Comparison of ENCODE assay signal across 7 cellular contexts in genomic region chr15:22163715-22164114, GRCh38.
DNase-seq lines count a peak whose midpoint lies in the region; ATAC-seq, FAIRE-seq and TF ChIP-seq lines count a peak whose summit lies in the region.
"Not testable (repeated sequence)": the region's sequence is repeated elsewhere in the genome, so short reads cannot be mapped to it uniquely, and the experiment has no call there.

No MANE protein-coding gene starts in this region.

- POLR2A ChIA-PET in activated CD8-positive, alpha-beta T cell treated with anti-CD3 and anti-CD28 coated beads, Interleukin-2, amount 10 ng/mL, durations not matched to agents 7 days and 5 days (lab: Charles Lee); naive thymus-derived CD8-positive, alpha-beta T cell (lab: Charles Lee): not testable (repeated sequence)

- H3K27ac ChIP-seq in CD4-positive, CD25-positive, alpha-beta regulatory T cell (ENCODE audit: insufficient read depth, low read length, poor library complexity, severe bottlenecking): not testable (repeated sequence)

- H3K36me3 Mint-ChIP-seq in CD4-positive, CD25-positive, alpha-beta regulatory T cell; T-helper 17 cell (ENCODE audit: low read depth); activated CD8-positive, alpha-beta T cell treated with anti-CD3 and anti-CD28 coated beads, Interleukin-2, amount 10 ng/mL, durations not matched to agents 7 days and 5 days (ENCODE audit: low read depth); activated T-helper 17 cell treated with anti-CD3 and anti-CD28 coated beads, Interleukin-2, amount 50 U/mL, for 72 hours (ENCODE audit: low read depth); naive thymus-derived CD8-positive, alpha-beta T cell: not testable (repeated sequence)

- peak; percentile 63 to 69 for ATAC-seq in CD4-positive, CD25-positive, alpha-beta regulatory T cell (ENCODE audit: low read depth in 2 of 2)
- ATAC-seq in T-helper 17 cell: peak; percentile 56
- peak; percentile 45 for ATAC-seq in activated CD8-positive, alpha-beta T cell treated with anti-CD3 and anti-CD28 coated beads, Interleukin-2, amount 10 ng/mL, durations not matched to agents 7 days and 5 days
- peak; percentile 54 for ATAC-seq in activated T-helper 17 cell treated with anti-CD3 and anti-CD28 coated beads, Interleukin-2, amount 50 U/mL, for 72 hours (replicated peaks)
- ATAC-seq in naive thymus-derived CD8-positive, alpha-beta T cell: peak; percentile 32 to 59

- not testable (repeated sequence) for H3K36me3 ChIP-seq in CD4-positive, CD25-positive, alpha-beta regulatory T cell (ENCODE audit: control insufficient read depth, insufficient read depth, low read length); bronchial epithelial cell (ENCODE audit: control insufficient read depth, insufficient read depth, low read length)

- not testable (repeated sequence) for TF ChIP-seq CTCF in bronchial epithelial cell (IDR thresholded peaks at IDR 0.05; ENCODE audit: insufficient read depth, low read length, severe bottlenecking)

- not testable (repeated sequence) for H3K9me3 Mint-ChIP-seq in CD4-positive, CD25-positive, alpha-beta regulatory T cell; activated CD8-positive, alpha-beta T cell treated with anti-CD3 and anti-CD28 coated beads, Interleukin-2, amount 10 ng/mL, durations not matched to agents 7 days and 5 days (ENCODE audit: insufficient read depth); activated T-helper 17 cell treated with anti-CD3 and anti-CD28 coated beads, Interleukin-2, amount 50 U/mL, for 72 hours; naive thymus-derived CD8-positive, alpha-beta T cell

- not testable (repeated sequence) for H3K4me1 ChIP-seq in CD4-positive, CD25-positive, alpha-beta regulatory T cell (ENCODE audit: control insufficient read depth, insufficient read depth, low read length, poor library complexity, severe bottlenecking)

- H3K4me3 ChIP-seq in CD4-positive, CD25-positive, alpha-beta regulatory T cell (ENCODE audit: low read depth, low read length); bronchial epithelial cell (ENCODE audit: low read depth, low read length): not testable (repeated sequence)

- peak; percentile 61 for FAIRE-seq in GM19239 (lab: Jason Lieb, UNC)
- FAIRE-seq in bronchial epithelial cell (lab: Jason Lieb, UNC): peak; percentile 99

- not testable (repeated sequence) for H3K27me3 Mint-ChIP-seq in CD4-positive, CD25-positive, alpha-beta regulatory T cell; T-helper 17 cell; activated CD8-positive, alpha-beta T cell treated with anti-CD3 and anti-CD28 coated beads, Interleukin-2, amount 10 ng/mL, durations not matched to agents 7 days and 5 days (ENCODE audit: low read depth); activated T-helper 17 cell treated with anti-CD3 and anti-CD28 coated beads, Interleukin-2, amount 50 U/mL, for 72 hours; naive thymus-derived CD8-positive, alpha-beta T cell

- H3K4me1 Mint-ChIP-seq in CD4-positive, CD25-positive, alpha-beta regulatory T cell; T-helper 17 cell; activated CD8-positive, alpha-beta T cell treated with anti-CD3 and anti-CD28 coated beads, Interleukin-2, amount 10 ng/mL, durations not matched to agents 7 days and 5 days (ENCODE audit: low read depth); activated T-helper 17 cell treated with anti-CD3 and anti-CD28 coated beads, Interleukin-2, amount 50 U/mL, for 72 hours; naive thymus-derived CD8-positive, alpha-beta T cell: not testable (repeated sequence)

- H3K27ac Mint-ChIP-seq in CD4-positive, CD25-positive, alpha-beta regulatory T cell; T-helper 17 cell; activated CD8-positive, alpha-beta T cell treated with anti-CD3 and anti-CD28 coated beads, Interleukin-2, amount 10 ng/mL, durations not matched to agents 7 days and 5 days; activated T-helper 17 cell treated with anti-CD3 and anti-CD28 coated beads, Interleukin-2, amount 50 U/mL, for 72 hours; naive thymus-derived CD8-positive, alpha-beta T cell: not testable (repeated sequence)

- DNase-seq in CD4-positive, CD25-positive, alpha-beta regulatory T cell; GM19239 (ENCODE audit: insufficient read length, low spot score); T-helper 17 cell; activated CD8-positive, alpha-beta T cell treated with anti-CD3 and anti-CD28 coated beads, Interleukin-2, amount 10 ng/mL, durations not matched to agents 7 days and 5 days; bronchial epithelial cell (ENCODE audit: low read depth); naive thymus-derived CD8-positive, alpha-beta T cell: not testable (repeated sequence)

- not testable (repeated sequence) for H3K9me3 ChIP-seq in CD4-positive, CD25-positive, alpha-beta regulatory T cell (ENCODE audit: control insufficient read depth in 2 of 2, low read length in 2 of 2); T-helper 17 cell (ENCODE audit: control insufficient read depth, low read length, poor library complexity, severe bottlenecking)

- H3K27me3 ChIP-seq in CD4-positive, CD25-positive, alpha-beta regulatory T cell (ENCODE audit: control insufficient read depth, insufficient read depth, low read length); bronchial epithelial cell (ENCODE audit: control insufficient read depth, insufficient read depth, low read length): not testable (repeated sequence)

- CTCF ChIA-PET in activated CD8-positive, alpha-beta T cell treated with anti-CD3 and anti-CD28 coated beads, Interleukin-2, amount 10 ng/mL, durations not matched to agents 7 days and 5 days (lab: Charles Lee): not testable (repeated sequence)

- not testable (repeated sequence) for H3K4me3 Mint-ChIP-seq in CD4-positive, CD25-positive, alpha-beta regulatory T cell; T-helper 17 cell; activated CD8-positive, alpha-beta T cell treated with anti-CD3 and anti-CD28 coated beads, Interleukin-2, amount 10 ng/mL, durations not matched to agents 7 days and 5 days; activated T-helper 17 cell treated with anti-CD3 and anti-CD28 coated beads, Interleukin-2, amount 50 U/mL, for 72 hours; naive thymus-derived CD8-positive, alpha-beta T cell
